ENCODE assay signal across 1 cellular context in the genomic region with DNA sequence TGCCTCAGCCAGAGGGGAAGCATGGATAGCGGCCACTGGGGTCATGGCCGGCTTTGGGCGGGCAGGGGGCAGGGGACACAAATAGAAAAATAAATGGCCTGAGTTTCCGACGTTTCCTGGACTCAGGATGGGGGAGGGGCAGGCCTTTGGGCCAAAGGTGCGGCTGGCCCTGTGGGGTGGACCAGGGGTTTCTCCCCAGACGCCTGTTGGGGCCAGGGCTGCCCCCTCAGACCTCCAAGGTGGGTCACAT.
TF ChIP-seq lines count a peak whose summit lies in the region.

No MANE protein-coding gene starts in this region.

TF ChIP-seq in endothelial cell of umbilical vein, 7 proteins besides CTCF, POLR2A, EP300 and RAD21:
- TF ChIP-seq, protein P1, sequence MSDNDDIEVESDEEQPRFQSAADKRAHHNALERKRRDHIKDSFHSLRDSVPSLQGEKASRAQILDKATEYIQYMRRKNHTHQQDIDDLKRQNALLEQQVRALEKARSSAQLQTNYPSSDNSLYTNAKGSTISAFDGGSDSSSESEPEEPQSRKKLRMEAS (IDR thresholded peaks at IDR 0.05; ENCODE audit: insufficient read depth, insufficient read length), result no peak
- TF ChIP-seq EZH2 (IDR thresholded peaks at IDR 0.05; ENCODE audit: borderline replicate concordance, low read depth, low read length, severe bottlenecking) (no peak), MYC (IDR thresholded peaks at IDR 0.05; ENCODE audit: low read depth, low read length) (no peak)
